ENCODE assay signal across 9 cellular contexts in genomic region chr15:49438970-49439631, GRCh38. TPM values are rescaled to one million over a fixed set of nuclear protein-coding genes. Genes with fewer than 3 reads are reported as not detected.
DNase-seq lines count a peak whose midpoint lies in the region; ATAC-seq and TF ChIP-seq lines count a peak whose summit lies in the region.
"Had no signal": no experiment of that assay in that cellular context is flagged by ENCODE, and none has a peak within 500 bp of the region (broad histone marks: within the 10 kb centered on the region; RNA-seq: fewer than 3 reads in every experiment).

No MANE protein-coding gene starts in this region.

- no peak for TF ChIP-seq POLR2A in suprapubic skin (IDR thresholded peaks at IDR 0.05)

- TF ChIP-seq CTCF in cardiac muscle cell (IDR thresholded peaks at IDR 0.05; ENCODE audit: low read depth, low read length) (no peak), tibial artery (IDR thresholded peaks at IDR 0.05) (no peak), Calu3 (IDR thresholded peaks at IDR 0.05; ENCODE audit: unreplicated experiment) (no peak), suprapubic skin (IDR thresholded peaks at IDR 0.05) (no peak)

- no peak for TF ChIP-seq EP300 in suprapubic skin (IDR thresholded peaks at IDR 0.05)

- H3K4me1 ChIP-seq in cardiac muscle cell (ENCODE audit: low read depth) (peaks cover 27% of the 10 kb centered on the region), tibial artery (peaks cover 0 to 48% (median 7%) of the 10 kb centered on the region in 4 donors), suprapubic skin (peaks cover 10% of the 10 kb centered on the region)

- no peaks in the 10 kb centered on the region for H3K9me3 Mint-ChIP-seq in Calu3 (ENCODE audit: low read depth, unreplicated experiment)
- H3K9me3 Mint-ChIP-seq: activated CD8-positive, alpha-beta T cell treated with anti-CD3 and anti-CD28 coated beads for 36 hours had no signal

- H3K4me1 Mint-ChIP-seq in Calu3 (ENCODE audit: low read depth, unreplicated experiment) = no peaks in the 10 kb centered on the region

- H3K27me3 Mint-ChIP-seq in Calu3 (ENCODE audit: unreplicated experiment) = no peaks in the 10 kb centered on the region
- H3K27me3 Mint-ChIP-seq: activated CD8-positive, alpha-beta T cell treated with anti-CD3 and anti-CD28 coated beads for 36 hours had no signal

- no peaks in the 10 kb centered on the region for H3K36me3 Mint-ChIP-seq in Calu3 (ENCODE audit: insufficient read depth, unreplicated experiment)

- no TSS peak for BruUV-seq in Calu3 (replicated peaks; lab: Mats Ljungman, UMichigan)

- H3K4me3 Mint-ChIP-seq in Calu3 (ENCODE audit: low read depth, unreplicated experiment) = no peak overlapping the region
- H3K4me3 Mint-ChIP-seq: activated CD8-positive, alpha-beta T cell treated with anti-CD3 and anti-CD28 coated beads for 36 hours had no signal

- H3K36me3 ChIP-seq in MG63 = peaks cover 4% of the 10 kb centered on the region
- H3K36me3 ChIP-seq in cardiac muscle cell = no peaks in the 10 kb centered on the region
- no peaks in the 10 kb centered on the region for H3K36me3 ChIP-seq in tibial artery
- H3K36me3 ChIP-seq in suprapubic skin = no peaks in the 10 kb centered on the region

- H3K9me3 ChIP-seq in MG63 (no peaks in the 10 kb centered on the region), cardiac muscle cell (ENCODE audit: low read depth) (no peaks in the 10 kb centered on the region), tibial artery (no peaks in the 10 kb centered on the region), suprapubic skin (no peaks in the 10 kb centered on the region)

- CTCF ChIA-PET in Calu3 (lab: Charles Lee) = no interaction called here

- peak; percentile 76 for ATAC-seq in GM21447 (IDR thresholded peaks at IDR 0.05; ENCODE audit: unreplicated experiment)
- ATAC-seq: activated CD8-positive, alpha-beta T cell treated with anti-CD3 and anti-CD28 coated beads for 36 hours had no signal

- H3K27ac ChIP-seq in cardiac muscle cell (peak overlapping the region; percentile 85), tibial artery (peak overlapping the region; percentile 5 to 6), suprapubic skin (no peak overlapping the region)

- intact Hi-C loops in tibial artery (cut with DNase I; ENCODE audit: low total_unique reads) = no loop called here
- intact Hi-C loops in Calu3 (cut with micrococcal nuclease; ENCODE audit: unreplicated experiment) = no loop called here

- DNase-seq in MG63 (peak; percentile 50), cardiac muscle cell (ENCODE audit: low read depth in 1 of 2, low spot score in 1 of 2) (peak; percentile 68 to 72), tibial artery (peak; percentile 36 to 66), Calu3 (no peak), suprapubic skin (ENCODE audit: low spot score in 2 of 2) (no peak), DMS114 treated with DMSO at 0.1 percent for 48 hours (lab: John Stamatoyannopoulos, UW; ENCODE audit: unreplicated experiment) (no peak), A172 (ENCODE audit: low spot score) (no peak)
- DNase-seq: activated CD8-positive, alpha-beta T cell treated with anti-CD3 and anti-CD28 coated beads for 36 hours had no signal

- no peak overlapping the region for H3K4me3 ChIP-seq in MG63
- H3K4me3 ChIP-seq in cardiac muscle cell = no peak overlapping the region
- no peak overlapping the region for H3K4me3 ChIP-seq in tibial artery
- no peak overlapping the region for H3K4me3 ChIP-seq in suprapubic skin

- H3K27ac Mint-ChIP-seq in Calu3 (ENCODE audit: unreplicated experiment) = no peak overlapping the region
- H3K27ac Mint-ChIP-seq: activated CD8-positive, alpha-beta T cell treated with anti-CD3 and anti-CD28 coated beads for 36 hours had no signal

- 59% methylated on average over 6 of the region's 6 CpGs for WGBS in suprapubic skin

- H3K27me3 ChIP-seq in MG63 = no peaks in the 10 kb centered on the region
- no peaks in the 10 kb centered on the region for H3K27me3 ChIP-seq in cardiac muscle cell
- no peaks in the 10 kb centered on the region for H3K27me3 ChIP-seq in tibial artery
- H3K27me3 ChIP-seq in suprapubic skin = no peaks in the 10 kb centered on the region

RNA-seq across cellular contexts. Expression of gene FGF7, which starts 16.1 kb away (rescaled TPM):
- 7.1 and 9.2 TPM in 2 replicates for total RNA-seq in MG63 (2014; rRNA removed; shearing (Covaris generic); ENCODE audit: low replicate concordance)
- 3.8 and 5.1 TPM in 2 replicates for total RNA-seq in cardiac muscle cell
- 6.2 and 7.8 TPM in 2 replicates for polyA plus RNA-seq in cardiac muscle cell
- 0.24 TPM in 1 of 2 replicates, not detected in the other for total RNA-seq in Calu3 (2022)
- 10 to 100 TPM in 3 of 4 donors, 1 to 10 TPM in 1; 5.5 to 24.1 (median 12.6) TPM for total RNA-seq in suprapubic skin
- not detected in 2 replicates for total RNA-seq in A172 (2014; rRNA removed; shearing (Covaris generic))
- total RNA-seq: activated CD8-positive, alpha-beta T cell treated with anti-CD3 and anti-CD28 coated beads for 36 hours had no signal

Comparison
In these comparisons a context has a peak if more than half of its experiments do, and no peak if none do; other contexts are left out.
1. DNase-seq: peak in MG63 (single experiment), cardiac muscle cell (2 of 2) and tibial artery (2 of 2); none in Calu3 (single experiment), suprapubic skin (0 of 2), DMS114 treated with DMSO at 0.1 percent for 48 hours (single experiment) and A172 (single experiment).